ENCODE assay signal across 9 cellular contexts in genomic region chr2:160293401-160293911, GRCh38.
DNase-seq lines count a peak whose midpoint lies in the region; ATAC-seq lines count a peak whose summit lies in the region.
"Had no signal": no experiment of that assay in that cellular context is flagged by ENCODE, and none has a peak within 500 bp of the region (broad histone marks: within the 10 kb centered on the region; RNA-seq: fewer than 3 reads in every experiment).

No MANE protein-coding gene starts in this region.

- no peaks in the 10 kb centered on the region for H3K27me3 Mint-ChIP-seq in stimulated activated naive CD8-positive, alpha-beta T cell treated with anti-CD3 and anti-CD28 coated beads, Interleukin-15, Interleukin-2, amounts not matched to agents 100 ng/mL and 50 ng/mL, for 24 hours
- H3K27me3 Mint-ChIP-seq in stimulated activated naive CD8-positive, alpha-beta T cell treated with anti-CD3 and anti-CD28 coated beads, Interleukin-15, amount 100 ng/mL, for 72 hours = no peaks in the 10 kb centered on the region

- no peak for ATAC-seq in stimulated activated naive CD8-positive, alpha-beta T cell treated with anti-CD3 and anti-CD28 coated beads, Interleukin-15, amount 100 ng/mL, for 72 hours
- ATAC-seq in HG02884 (IDR thresholded peaks at IDR 0.05; ENCODE audit: unreplicated experiment) (no peak), HG03159 (IDR thresholded peaks at IDR 0.05; ENCODE audit: unreplicated experiment) (no peak), GM18519 (IDR thresholded peaks at IDR 0.05; ENCODE audit: low FRiP score, unreplicated experiment) (no peak)

- no peaks in the 10 kb centered on the region for H3K9me3 Mint-ChIP-seq in stimulated activated naive CD8-positive, alpha-beta T cell treated with anti-CD3 and anti-CD28 coated beads, Interleukin-15, Interleukin-2, amounts not matched to agents 100 ng/mL and 50 ng/mL, for 24 hours
- peaks cover 2 to 14% of the 10 kb centered on the region in 2 donors for H3K9me3 Mint-ChIP-seq in stimulated activated naive CD8-positive, alpha-beta T cell treated with anti-CD3 and anti-CD28 coated beads, Interleukin-15, amount 100 ng/mL, for 72 hours

- H3K4me1 Mint-ChIP-seq in stimulated activated naive CD8-positive, alpha-beta T cell treated with anti-CD3 and anti-CD28 coated beads, Interleukin-15, Interleukin-2, amounts not matched to agents 100 ng/mL and 50 ng/mL, for 24 hours (ENCODE audit: low read depth) = peaks cover 62% of the 10 kb centered on the region
- H3K4me1 Mint-ChIP-seq in stimulated activated naive CD8-positive, alpha-beta T cell treated with anti-CD3 and anti-CD28 coated beads, Interleukin-15, amount 100 ng/mL, for 72 hours = peaks cover 59% of the 10 kb centered on the region

- H3K27ac Mint-ChIP-seq in stimulated activated naive CD8-positive, alpha-beta T cell treated with anti-CD3 and anti-CD28 coated beads, Interleukin-15, Interleukin-2, amounts not matched to agents 100 ng/mL and 50 ng/mL, for 24 hours = peak overlapping the region; percentile 91
- H3K27ac Mint-ChIP-seq in stimulated activated naive CD8-positive, alpha-beta T cell treated with anti-CD3 and anti-CD28 coated beads, Interleukin-15, amount 100 ng/mL, for 72 hours = no peak overlapping the region

- peaks cover 70% of the 10 kb centered on the region for H3K36me3 Mint-ChIP-seq in stimulated activated naive CD8-positive, alpha-beta T cell treated with anti-CD3 and anti-CD28 coated beads, Interleukin-15, Interleukin-2, amounts not matched to agents 100 ng/mL and 50 ng/mL, for 24 hours (ENCODE audit: low read depth)

- no peak overlapping the region for H3K4me3 Mint-ChIP-seq in stimulated activated naive CD8-positive, alpha-beta T cell treated with anti-CD3 and anti-CD28 coated beads, Interleukin-15, Interleukin-2, amounts not matched to agents 100 ng/mL and 50 ng/mL, for 24 hours
- no peak overlapping the region for H3K4me3 Mint-ChIP-seq in stimulated activated naive CD8-positive, alpha-beta T cell treated with anti-CD3 and anti-CD28 coated beads, Interleukin-15, amount 100 ng/mL, for 72 hours

- DNase-seq in stimulated activated naive CD8-positive, alpha-beta T cell treated with anti-CD3 and anti-CD28 coated beads, Interleukin-15, amount 100 ng/mL, for 72 hours = no peak
- DNase-seq in epidermal melanocyte (ENCODE audit: insufficient read length, low spot score) = peak; percentile 50
- DNase-seq in myocyte (ENCODE audit: low read depth) = peak; percentile 37
- no peak for DNase-seq in SHP77 (lab: John Stamatoyannopoulos, UW)
- DNase-seq: NCI-H1694 treated with DMSO at 0.1 percent for 48 hours had no signal

Comparison
In these comparisons a context has a peak if more than half of its experiments do, and no peak if none do; other contexts are left out.
1. DNase-seq: peak in epidermal melanocyte (single experiment) and myocyte (single experiment); none in stimulated activated naive CD8-positive, alpha-beta T cell treated with anti-CD3 and anti-CD28 coated beads, Interleukin-15, amount 100 ng/mL, for 72 hours (0 of 2) and SHP77 (0 of 2).